Comparison of ENCODE assay signal across 11 cellular contexts in the genomic region with DNA sequence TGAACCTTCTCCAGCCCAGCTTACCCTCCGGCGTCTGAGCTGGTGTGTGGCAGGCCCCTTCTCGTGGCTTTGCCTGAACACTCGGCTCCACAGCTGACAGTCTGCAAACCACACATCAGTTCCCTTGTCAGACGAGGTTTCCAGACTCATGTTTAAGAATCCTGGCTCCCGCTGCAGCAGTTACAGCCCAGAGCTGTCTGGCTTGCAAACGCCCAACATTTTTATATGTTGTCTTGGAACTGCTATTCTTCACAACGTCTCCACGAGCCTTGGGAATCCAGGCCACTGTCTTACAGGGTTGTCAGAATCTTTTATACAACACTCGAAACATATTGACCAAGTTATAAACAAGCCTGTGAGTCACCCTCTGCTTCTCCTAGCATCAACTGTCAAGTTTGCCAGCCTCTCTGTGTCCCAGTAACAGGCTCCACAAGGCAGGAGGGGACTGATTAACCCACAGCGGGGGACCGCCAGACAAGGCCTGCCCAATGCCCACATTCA.
DNase-seq lines count a peak whose midpoint lies in the region; ATAC-seq and TF ChIP-seq lines count a peak whose summit lies in the region.
"Had no signal": no experiment of that assay in that cellular context is flagged by ENCODE, and none has a peak within 500 bp of the region (broad histone marks: within the 10 kb centered on the region; RNA-seq: fewer than 3 reads in every experiment).

No MANE protein-coding gene starts in this region.

- H3K27ac ChIP-seq in ascending aorta (peak overlapping the region; percentile 31 to 36), stomach (peak overlapping the region; percentile 39 to 72 (median 47))

- 9 to 34% (median 19%) methylated on average over 11 to 12 of the region's 12 CpGs for WGBS in stomach, 5 donors

- peaks cover 0 to 30% of the 10 kb centered on the region in 2 donors for H3K4me1 ChIP-seq in ascending aorta
- peaks cover 36 to 64% (median 52%) of the 10 kb centered on the region in 4 donors for H3K4me1 ChIP-seq in stomach

- TF ChIP-seq CTCF in HFF-Myc (IDR thresholded peaks at IDR 0.05; ENCODE audit: low read depth, low read length, missing control alignments) (no peak), ascending aorta (IDR thresholded peaks at IDR 0.05) (no peak), stomach (IDR thresholded peaks at IDR 0.05) (no peak)

- no peak for TF ChIP-seq POLR2A in stomach (IDR thresholded peaks at IDR 0.05)

- H3K9me3 ChIP-seq in ascending aorta = no peaks in the 10 kb centered on the region
- no peaks in the 10 kb centered on the region for H3K9me3 ChIP-seq in stomach
- H3K9me3 ChIP-seq: thoracic aorta had no signal

- no peak overlapping the region for H3K4me3 ChIP-seq in HFF-Myc (replicated peaks; ENCODE audit: low read depth, low read length)
- no peak overlapping the region for H3K4me3 ChIP-seq in ascending aorta
- H3K4me3 ChIP-seq in stomach = no peak overlapping the region
- H3K4me3 ChIP-seq: thoracic aorta had no signal

- TF ChIP-seq EP300 in stomach (IDR thresholded peaks at IDR 0.05) = no peak

- H3K27me3 ChIP-seq in ascending aorta (no peaks in the 10 kb centered on the region), stomach (no peaks in the 10 kb centered on the region)

- ATAC-seq in GM19463 (IDR thresholded peaks at IDR 0.05; ENCODE audit: unreplicated experiment) = no peak
- no peak for ATAC-seq in HG03520 (IDR thresholded peaks at IDR 0.05; ENCODE audit: unreplicated experiment)
- ATAC-seq: activated CD4-positive, alpha-beta T cell treated with anti-CD3 and anti-CD28 coated beads for 36 hours had no signal

- intact Hi-C loops in ascending aorta (cut with DNase I) (no loop called here), stomach (cut with DNase I; ENCODE audit: low total_unique reads) (no loop called here)

- H3K36me3 ChIP-seq in ascending aorta (no peaks in the 10 kb centered on the region), stomach (peaks cover 0 to 6% (median 3%) of the 10 kb centered on the region in 4 donors)
- H3K36me3 ChIP-seq: thoracic aorta had no signal

- peak; percentile 56 for DNase-seq in HFF-Myc (ENCODE audit: extremely low read depth, low read depth)
- no peak for DNase-seq in ascending aorta (ENCODE audit: low spot score in 2 of 2)
- peak; percentile 89 for DNase-seq in islet precursor cell
- DNase-seq in stomach = no peak
- DNase-seq in ecto neural progenitor cell (ENCODE audit: low spot score) = no peak
- DNase-seq in SIG-M5 (lab: John Stamatoyannopoulos, UW) = no peak
- DNase-seq: activated CD4-positive, alpha-beta T cell treated with anti-CD3 and anti-CD28 coated beads for 36 hours; NCI-H2171 treated with DMSO at 0.1 percent for 48 hours had no signal

Comparison
In these comparisons a context has a peak if more than half of its experiments do, and no peak if none do; other contexts are left out.
1. DNase-seq: peak in HFF-Myc (single experiment) and islet precursor cell (single experiment); none in ascending aorta (0 of 2), stomach (single experiment), ecto neural progenitor cell (single experiment) and SIG-M5 (single experiment).